15 cellular contexts compared by ENCODE assay signal in genomic region chr13:74047925-74048324, GRCh38.
DNase-seq lines count a peak whose midpoint lies in the region; ATAC-seq and TF ChIP-seq lines count a peak whose summit lies in the region.
"Had no signal": no experiment of that assay in that cellular context is flagged by ENCODE, and none has a peak within 500 bp of the region (broad histone marks: within the 10 kb centered on the region; RNA-seq: fewer than 3 reads in every experiment).

No MANE protein-coding gene starts in this region.

- ATAC-seq in left lung (peak; percentile 57), upper lobe of right lung (peak; percentile 72)

- H3K4me1 Mint-ChIP-seq in chondrocyte (ENCODE audit: low read depth) = peaks cover 44% of the 10 kb centered on the region

- H3K9me3 Mint-ChIP-seq in chondrocyte (ENCODE audit: low read depth) = no peaks in the 10 kb centered on the region
- H3K9me3 Mint-ChIP-seq: activated T-helper 2 cell treated with anti-CD3 and anti-CD28 coated beads, Interferon-gamma antibody, Interleukin-2, Interleukin-4, amounts not matched to agents 10 μg/mL and 5 μg/mL and 100 μg/mL, durations not matched to agents 14 hours and 24 hours and 36 hours had no signal

- intact Hi-C loops in cardiac septum (cut with DNase I) = no loop called here
- intact Hi-C loops in left lung (cut with DNase I) = no loop called here
- intact Hi-C loops in upper lobe of right lung (cut with DNase I) = no loop called here

- peak overlapping the region; percentile 60 for H3K27ac Mint-ChIP-seq in chondrocyte (ENCODE audit: unreplicated experiment)
- H3K27ac Mint-ChIP-seq: activated T-helper 2 cell treated with anti-CD3 and anti-CD28 coated beads, Interferon-gamma antibody, Interleukin-2, Interleukin-4, amounts not matched to agents 10 μg/mL and 5 μg/mL and 100 μg/mL, durations not matched to agents 14 hours and 24 hours and 36 hours had no signal

- no peak overlapping the region for H3K4me3 Mint-ChIP-seq in chondrocyte (ENCODE audit: unreplicated experiment)

- TF ChIP-seq CTCF in cardiac muscle cell (IDR thresholded peaks at IDR 0.05; ENCODE audit: low read depth, low read length) (no peak), chondrocyte (IDR thresholded peaks at IDR 0.05) (no peak), left lung (IDR thresholded peaks at IDR 0.05) (no peak), upper lobe of right lung (IDR thresholded peaks at IDR 0.05) (no peak)

- peaks cover 2% of the 10 kb centered on the region for H3K36me3 Mint-ChIP-seq in chondrocyte (ENCODE audit: low read depth)

- H3K27ac ChIP-seq in cardiac muscle cell = peak overlapping the region; percentile 69
- no peak overlapping the region for H3K27ac ChIP-seq in left lung
- no peak overlapping the region for H3K27ac ChIP-seq in upper lobe of right lung
- H3K27ac ChIP-seq: SJSA1 had no signal

- H3K4me3 ChIP-seq in cardiac muscle cell (no peak overlapping the region), left lung (no peak overlapping the region), upper lobe of right lung (no peak overlapping the region)
- H3K4me3 ChIP-seq: SJSA1 had no signal

- H3K27me3 ChIP-seq in cardiac muscle cell (no peaks in the 10 kb centered on the region), left lung (no peaks in the 10 kb centered on the region), upper lobe of right lung (no peaks in the 10 kb centered on the region)
- H3K27me3 ChIP-seq: SJSA1 had no signal

- no peaks in the 10 kb centered on the region for H3K36me3 ChIP-seq in cardiac muscle cell
- no peaks in the 10 kb centered on the region for H3K36me3 ChIP-seq in left lung
- H3K36me3 ChIP-seq in upper lobe of right lung = no peaks in the 10 kb centered on the region
- H3K36me3 ChIP-seq: SJSA1 had no signal

- DNase-seq in cardiac muscle cell (ENCODE audit: low read depth in 1 of 2, low spot score in 1 of 2) = peak in 1 of 2 donors; percentile 17
- no peak for DNase-seq in cardiac septum (ENCODE audit: low spot score)
- DNase-seq in chondrocyte (ENCODE audit: low spot score) = no peak
- DNase-seq in left lung = no peak
- no peak for DNase-seq in upper lobe of right lung
- no peak for DNase-seq in putamen (ENCODE audit: low spot score)
- DNase-seq in NCI-H1417 (lab: John Stamatoyannopoulos, UW) = no peak
- DNase-seq in activated gamma-delta T cell (lab: John Stamatoyannopoulos, UW) = no peak
- DNase-seq: ACHN; activated CD4-positive, alpha-beta T cell treated with anti-CD3 and anti-CD28 coated beads for 1 hour; cerebellar nuclear complex; foreskin fibroblast; NCI-H1105 treated with DMSO at 0.1 percent for 48 hours had no signal

- H3K9me3 ChIP-seq in cardiac muscle cell (ENCODE audit: low read depth) = no peaks in the 10 kb centered on the region
- no peaks in the 10 kb centered on the region for H3K9me3 ChIP-seq in left lung
- no peaks in the 10 kb centered on the region for H3K9me3 ChIP-seq in upper lobe of right lung
- H3K9me3 ChIP-seq: SJSA1 had no signal

- no peaks in the 10 kb centered on the region for H3K27me3 Mint-ChIP-seq in chondrocyte (ENCODE audit: low read depth)

- H3K4me1 ChIP-seq in cardiac muscle cell (ENCODE audit: low read depth) = peaks cover 15% of the 10 kb centered on the region
- no peaks in the 10 kb centered on the region for H3K4me1 ChIP-seq in left lung
- H3K4me1 ChIP-seq in upper lobe of right lung = no peaks in the 10 kb centered on the region
